In the genomic region with DNA sequence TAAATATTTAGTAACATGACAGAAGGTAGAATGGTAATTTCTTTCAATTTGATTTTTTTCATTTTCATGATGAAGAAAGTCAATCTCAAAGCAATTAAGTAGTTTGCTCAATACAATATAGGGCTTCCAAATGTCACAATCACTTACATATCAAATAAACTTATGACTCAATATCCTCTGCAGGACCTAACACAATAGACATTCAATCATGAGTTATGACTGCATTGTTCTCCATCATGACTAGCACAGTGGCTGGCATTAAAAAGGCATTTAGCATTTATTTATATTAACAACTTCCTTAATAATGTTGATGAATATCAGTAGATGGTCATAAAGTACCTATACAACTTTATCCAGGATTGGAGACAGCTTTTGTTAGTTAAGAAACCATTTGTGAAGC, we compare ENCODE assay signal across 17 cellular contexts.
DNase-seq lines count a peak whose midpoint lies in the region; ATAC-seq and TF ChIP-seq lines count a peak whose summit lies in the region.
"Had no signal": no experiment of that assay in that cellular context is flagged by ENCODE, and none has a peak within 500 bp of the region (broad histone marks: within the 10 kb centered on the region; RNA-seq: fewer than 3 reads in every experiment).

No MANE protein-coding gene starts in this region.

- in situ Hi-C loops in GM23248 (cut with MboI), result no loop called here
- in situ Hi-C loops in G401 (cut with HindIII; ENCODE audit: low sequenced_read_pairs), result no loop called here

- no peaks in the 10 kb centered on the region for H3K9me3 ChIP-seq in GM23248 (ENCODE audit: low read depth)
- H3K9me3 ChIP-seq: Peyer's patch had no signal

- peak; percentile 21 for DNase-seq in HT-29 (ENCODE audit: low spot score)
- peak; percentile 10 for DNase-seq in RKO (ENCODE audit: low spot score)
- peak; percentile 1 for DNase-seq in dermis blood vessel endothelial cell
- peak; percentile 8 to 38 for DNase-seq in foreskin keratinocyte
- DNase-seq in HuH-7.5 (ENCODE audit: low spot score), result no peak
- DNase-seq in GM03348 (ENCODE audit: low spot score), result no peak
- DNase-seq in GM23248, result no peak
- DNase-seq in G401 (ENCODE audit: low spot score), result no peak
- DNase-seq: HFFc6, NCI-H1048, NCI-H1436 treated with DMSO at 0.1 percent for 48 hours, NCI-H2029 treated with DMSO at 0.1 percent for 48 hours, NCI-H524, Peyer's patch, SHP77 had no signal

- no peak overlapping the region for H2AFZ ChIP-seq in GM23248

- TF ChIP-seq CTCF in foreskin keratinocyte (conservative IDR thresholded peaks at IDR 0.05), result no peak

- no peaks in the 10 kb centered on the region for H3K9me2 ChIP-seq in GM23248 (ENCODE audit: insufficient read depth)

- H3K27me3 ChIP-seq in foreskin keratinocyte, result no peaks in the 10 kb centered on the region
- no peaks in the 10 kb centered on the region for H3K27me3 ChIP-seq in GM23248 (replicated peaks; ENCODE audit: insufficient read depth)
- H3K27me3 ChIP-seq: Peyer's patch had no signal

- no peaks in the 10 kb centered on the region for H3K79me2 ChIP-seq in GM23248 (ENCODE audit: insufficient read depth)

- H3K27ac ChIP-seq in foreskin keratinocyte (no peak overlapping the region), GM23248 (no peak overlapping the region)
- H3K27ac ChIP-seq: C4-2B, Peyer's patch had no signal

- no peak overlapping the region for H3K4me3 ChIP-seq in GM23248
- H3K4me3 ChIP-seq: K562, Peyer's patch had no signal

- H3F3A ChIP-seq in GM23248 (ENCODE audit: insufficient read depth), result no peaks in the 10 kb centered on the region

- H3K4me2 ChIP-seq in GM23248 (ENCODE audit: unreplicated experiment), result no peak overlapping the region

- peak; percentile 60 for ATAC-seq in foreskin keratinocyte
- ATAC-seq: K562 had no signal

- no peaks in the 10 kb centered on the region for H4K20me1 ChIP-seq in GM23248 (ENCODE audit: insufficient read depth)

- no peaks in the 10 kb centered on the region for H3K36me3 ChIP-seq in GM23248 (ENCODE audit: low read depth)
- H3K36me3 ChIP-seq: Peyer's patch had no signal

- no peak overlapping the region for H3K9ac ChIP-seq in GM23248

- H3K4me1 ChIP-seq in foreskin keratinocyte (no peaks in the 10 kb centered on the region), GM23248 (ENCODE audit: insufficient read depth) (no peaks in the 10 kb centered on the region)
- H3K4me1 ChIP-seq: Peyer's patch had no signal

Comparison
In these comparisons a context has a peak if more than half of its experiments do, and no peak if none do; other contexts are left out.
1. DNase-seq: peak in HT-29 (single experiment), RKO (single experiment), dermis blood vessel endothelial cell (single experiment) and foreskin keratinocyte (2 of 2); none in HuH-7.5 (single experiment), GM03348 (single experiment), GM23248 (single experiment) and G401 (single experiment).